Comparison of ENCODE assay signal across 17 cellular contexts in genomic region chr10:11871470-11871869, GRCh38. TPM values are rescaled to one million over a fixed set of nuclear protein-coding genes. Genes with fewer than 3 reads are reported as not detected.
DNase-seq lines count a peak whose midpoint lies in the region; ATAC-seq, FAIRE-seq and TF ChIP-seq lines count a peak whose summit lies in the region.
"Had no signal": no experiment of that assay in that cellular context is flagged by ENCODE, and none has a peak within 500 bp of the region (broad histone marks: within the 10 kb centered on the region; RNA-seq: fewer than 3 reads in every experiment).

No MANE protein-coding gene starts in this region.

- dilution Hi-C loops in endothelial cell of umbilical vein (cut with MboI; ENCODE audit: extremely low pct_ligation_motif_present, low sequenced_read_pairs): no loop called here

- peak overlapping the region in 1 of 10 experiments; percentile 5; a peak in 3 of 20 replicates for H3K4me3 ChIP-seq in BLaER1 treated with 17β-estradiol and CSF1 and Interleukin-3, amounts not matched to agents 10 nM and 100 nM
- H3K4me3 ChIP-seq in RWPE2 (ENCODE audit: severe bottlenecking) (no peak overlapping the region), endothelial cell of umbilical vein (replicated peaks in 1 of 3; ENCODE audit: insufficient read depth in 1 of 3, low read depth in 1 of 3, low read length in 3 of 3) (peak overlapping the region in 1 of 3 experiments; percentile 11), parathyroid adenoma (ENCODE audit: low read depth, low read length) (no peak overlapping the region), HAP-1 (no peak overlapping the region)
- H3K4me3 ChIP-seq: breast epithelium, tibial artery had no signal

- H3K36me3 ChIP-seq in BLaER1 treated with 17β-estradiol and CSF1 and Interleukin-3, amounts not matched to agents 10 nM and 100 nM: peaks cover 0 to 16% (median 8%) of the 10 kb centered on the region in 11 experiments; a peak in 15 of 22 replicates
- H3K36me3 ChIP-seq in RWPE2 (ENCODE audit: low read depth) (peaks cover 54% of the 10 kb centered on the region), endothelial cell of umbilical vein (ENCODE audit: control insufficient read depth in 2 of 2, extremely low read depth in 1 of 2, insufficient read depth in 2 of 2, low read length in 2 of 2) (peaks cover 0 to 3% of the 10 kb centered on the region in 2 experiments), parathyroid adenoma (ENCODE audit: control insufficient read depth, insufficient read depth, low read length) (no peaks in the 10 kb centered on the region), HAP-1 (replicated peaks) (peaks cover 7% of the 10 kb centered on the region; the same call in 1 of the 2 replicates)
- H3K36me3 ChIP-seq: breast epithelium had no signal

- intact Hi-C loops in endothelial cell of umbilical vein (cut with micrococcal nuclease): loop anchor here (2.0 to 5.0 kb wide), 2 partner anchors 49 to 74 kb away; partner anchors contain the start of gene PROSER2
- intact Hi-C loops in posterior cingulate gyrus (cut with DNase I): no loop called here

- TF ChIP-seq CTCF in RWPE2 (IDR thresholded peaks at IDR 0.05; ENCODE audit: poor library complexity, severe bottlenecking): no peak
- TF ChIP-seq CTCF in endothelial cell of umbilical vein (IDR thresholded peaks at IDR 0.05; ENCODE audit: extremely low read depth in 1 of 2, insufficient read depth in 1 of 2, low read depth in 1 of 2, low read length in 2 of 2): no peak
- TF ChIP-seq CTCF in parathyroid adenoma (IDR thresholded peaks at IDR 0.05): no peak

- POLR2A ChIA-PET in endothelial cell of umbilical vein (lab: Charles Lee): no interaction called here

- H3K9me1 ChIP-seq in endothelial cell of umbilical vein (replicated peaks; ENCODE audit: control insufficient read depth, extremely low read depth, insufficient read depth, low read length): no peaks in the 10 kb centered on the region

- in situ Hi-C loops in HAP-1 (cut with MboI; ENCODE audit: low sequenced_read_pairs): no loop called here

- H3K9me3 ChIP-seq in BLaER1 treated with 17β-estradiol and CSF1 and Interleukin-3, amounts not matched to agents 10 nM and 100 nM (replicated peaks in 1 of 11): peaks cover 0 to 8% (median 0%) of the 10 kb centered on the region in 11 experiments; a peak in 2 of 22 replicates
- H3K9me3 ChIP-seq in RWPE2 (ENCODE audit: severe bottlenecking) (no peaks in the 10 kb centered on the region), endothelial cell of umbilical vein (replicated peaks; ENCODE audit: control insufficient read depth, insufficient read depth, low read length) (no peaks in the 10 kb centered on the region), parathyroid adenoma (ENCODE audit: control insufficient read depth, low read length) (no peaks in the 10 kb centered on the region), HAP-1 (no peaks in the 10 kb centered on the region)
- H3K9me3 ChIP-seq: breast epithelium, tibial artery had no signal

- peak overlapping the region; percentile 28 to 78 (median 68) for H3K4me2 ChIP-seq in BLaER1 treated with 17β-estradiol and CSF1 and Interleukin-3, amounts not matched to agents 10 nM and 100 nM
- H3K4me2 ChIP-seq in endothelial cell of umbilical vein (ENCODE audit: insufficient read depth, low read length): peak overlapping the region; percentile 70
- peak overlapping the region; percentile 20 for H3K4me2 ChIP-seq in parathyroid adenoma (ENCODE audit: low read length)

- TF ChIP-seq POLR2A in endothelial cell of umbilical vein (IDR thresholded peaks at IDR 0.05; ENCODE audit: low read depth, low read length): no peak

- H3K9ac ChIP-seq in BLaER1 treated with 17β-estradiol and CSF1 and Interleukin-3, amounts not matched to agents 10 nM and 100 nM: peak overlapping the region in 3 of 11 experiments; percentile 0 to 23 (median 20); a peak in 3 of 22 replicates
- H3K9ac ChIP-seq in endothelial cell of umbilical vein (replicated peaks; ENCODE audit: extremely low read depth, insufficient read depth, low read length) (peak overlapping the region; percentile 25), parathyroid adenoma (no peak overlapping the region)

- no peaks in the 10 kb centered on the region for H3K79me2 ChIP-seq in endothelial cell of umbilical vein (ENCODE audit: control insufficient read depth, insufficient read depth, low read length)
- no peaks in the 10 kb centered on the region for H3K79me2 ChIP-seq in parathyroid adenoma

- peak overlapping the region in 2 of 11 experiments; percentile 6 to 33; a peak in 2 of 22 replicates for H3K27ac ChIP-seq in BLaER1 treated with 17β-estradiol and CSF1 and Interleukin-3, amounts not matched to agents 10 nM and 100 nM
- peak overlapping the region; percentile 98 for H3K27ac ChIP-seq in RWPE2 (ENCODE audit: poor library complexity, severe bottlenecking)
- peak overlapping the region; percentile 75 for H3K27ac ChIP-seq in endothelial cell of umbilical vein (ENCODE audit: insufficient read depth, low read depth, low read length)
- no peak overlapping the region for H3K27ac ChIP-seq in parathyroid adenoma
- H3K27ac ChIP-seq: tibial artery had no signal

- BruUV-seq in endothelial cell of umbilical vein (replicated peaks; lab: Mats Ljungman, UMichigan): no TSS peak

- CTCF ChIA-PET in endothelial cell of umbilical vein (lab: Charles Lee): interaction anchor here (1.5 kb wide), 1 partner anchor 115 kb away, joined by 3 read pairs; no protein-coding TSS in a partner anchor

- DNase-seq in RWPE2 (ENCODE audit: low spot score): no peak
- peak; percentile 73 for DNase-seq in endothelial cell of umbilical vein (ENCODE audit: low read depth, low spot score)
- DNase-seq in pons (ENCODE audit: low spot score): no peak
- DNase-seq in posterior cingulate gyrus: no peak
- no peak for DNase-seq in HAP-1 (ENCODE audit: low spot score in 2 of 2)
- DNase-seq: activated naive CD4-positive, alpha-beta T cell; DMS 273 treated with DMSO at 0.1 percent for 48 hours; MM.1S; NCI-H2029 treated with DMSO at 0.1 percent for 48 hours; NCI-H526 treated with DMSO at 0.1 percent for 48 hours; stimulated activated CD4-positive, alpha-beta T cell treated with anti-CD3 and anti-CD28 coated beads, Interleukin-2, amount 100 ng/mL, for 24 hours; tibial artery had no signal

- ATAC-seq in RWPE2 (ENCODE audit: low read depth) (no peak), GM21737 (IDR thresholded peaks at IDR 0.05; ENCODE audit: unreplicated experiment) (no peak)
- ATAC-seq: WTC11 had no signal

- peak overlapping the region; percentile 24 for H2AFZ ChIP-seq in endothelial cell of umbilical vein (ENCODE audit: low read depth, low read length)
- H2AFZ ChIP-seq in parathyroid adenoma: peak overlapping the region; percentile 36

- H4K20me1 ChIP-seq in BLaER1 treated with 17β-estradiol and CSF1 and Interleukin-3, amounts not matched to agents 10 nM and 100 nM: no peaks in the 10 kb centered on the region
- no peaks in the 10 kb centered on the region for H4K20me1 ChIP-seq in endothelial cell of umbilical vein (replicated peaks; ENCODE audit: control insufficient read depth, extremely low read depth, insufficient read depth, low read length)

- no peaks in the 10 kb centered on the region for H3K27me3 ChIP-seq in BLaER1 treated with 17β-estradiol and CSF1 and Interleukin-3, amounts not matched to agents 10 nM and 100 nM
- no peaks in the 10 kb centered on the region for H3K27me3 ChIP-seq in RWPE2 (ENCODE audit: insufficient read depth, poor library complexity, severe bottlenecking)
- H3K27me3 ChIP-seq in endothelial cell of umbilical vein (ENCODE audit: control insufficient read depth in 2 of 2, insufficient read depth in 2 of 2, low read length in 2 of 2): no peaks in the 10 kb centered on the region
- H3K27me3 ChIP-seq in parathyroid adenoma (ENCODE audit: control insufficient read depth, insufficient read depth, low read length): no peaks in the 10 kb centered on the region
- H3K27me3 ChIP-seq in HAP-1 (ENCODE audit: low read depth): no peaks in the 10 kb centered on the region
- H3K27me3 ChIP-seq: breast epithelium had no signal

- peaks cover 28 to 63% (median 53%) of the 10 kb centered on the region in 10 experiments for H3K4me1 ChIP-seq in BLaER1 treated with 17β-estradiol and CSF1 and Interleukin-3, amounts not matched to agents 10 nM and 100 nM
- peaks cover 25% of the 10 kb centered on the region for H3K4me1 ChIP-seq in RWPE2 (ENCODE audit: insufficient read depth, poor library complexity, severe bottlenecking)
- peaks cover 29% of the 10 kb centered on the region for H3K4me1 ChIP-seq in endothelial cell of umbilical vein (ENCODE audit: control insufficient read depth, extremely low read depth, insufficient read depth, low read length)
- H3K4me1 ChIP-seq in parathyroid adenoma: no peaks in the 10 kb centered on the region
- peaks cover 18% of the 10 kb centered on the region for H3K4me1 ChIP-seq in HAP-1

- peak; percentile 90 for FAIRE-seq in endothelial cell of umbilical vein (lab: Jason Lieb, UNC)

TF ChIP-seq in endothelial cell of umbilical vein, 7 proteins besides CTCF, POLR2A, EP300 and RAD21:
- TF ChIP-seq MYC (IDR thresholded peaks at IDR 0.05; ENCODE audit: low read depth, low read length) (no peak), FOS (IDR thresholded peaks at IDR 0.05; ENCODE audit: borderline replicate concordance, insufficient read depth, low read length) (no peak), EZH2 (IDR thresholded peaks at IDR 0.05; ENCODE audit: borderline replicate concordance, low read depth, low read length, severe bottlenecking) (no peak), GATA2 (IDR thresholded peaks at IDR 0.05; ENCODE audit: insufficient read depth, insufficient read length, low read depth, low read length) (no peak)

RNA-seq across cellular contexts. Expression of gene PROSER2, which starts 48.3 kb away (rescaled TPM):
- 22.6 and 23.5 TPM in 2 replicates for total RNA-seq in endothelial cell of umbilical vein
- polyA plus RNA-seq in endothelial cell of umbilical vein: 5.9 and 8.1 TPM in 2 replicates
- 5.3 and 5.8 TPM in 2 replicates for polyA plus RNA-seq in endothelial cell of umbilical vein (2011; cell fraction: cytosol; rRNA removed)
- 4.3 and 5.4 TPM in 2 replicates for polyA plus RNA-seq in endothelial cell of umbilical vein (2011; cell fraction: nucleus; rRNA removed)
- polyA plus RNA-seq in endothelial cell of umbilical vein (2012): 10.0 and 13.3 TPM in 2 replicates
- 3.7 and 5.5 TPM in 2 replicates for polyA minus RNA-seq in endothelial cell of umbilical vein
- polyA minus RNA-seq in endothelial cell of umbilical vein (2011; cell fraction: cytosol; rRNA and poly(A)+ RNA removed): 4.0 TPM
- 2.2 and 2.3 TPM in 2 replicates for polyA minus RNA-seq in endothelial cell of umbilical vein (2011; cell fraction: nucleus; rRNA and poly(A)+ RNA removed)

Comparison
In these comparisons a context has a peak if more than half of its experiments do, and no peak if none do; other contexts are left out.
1. H3K4me2 ChIP-seq: peak in every context shown above with its lines; median percentile 70 in endothelial cell of umbilical vein; 68 in BLaER1 treated with 17β-estradiol and CSF1 and Interleukin-3, amounts not matched to agents 10 nM and 100 nM; 20 in parathyroid adenoma.